In genomic region chr2:36359006-36359580, GRCh38 we compare ENCODE assay signal across 9 cellular contexts. TPM values are rescaled to one million over a fixed set of nuclear protein-coding genes. Genes with fewer than 3 reads are reported as not detected.
A peak's percentile ranks its signal among the peaks of the same experiment; 100 is the strongest.
DNase-seq lines count a peak whose midpoint lies in the region; ATAC-seq, FAIRE-seq and TF ChIP-seq lines count a peak whose summit lies in the region.
"Had no signal": no experiment of that assay in that cellular context is flagged by ENCODE, and none has a peak within 500 bp of the region (broad histone marks: within the 10 kb centered on the region; RNA-seq: fewer than 3 reads in every experiment).

No MANE protein-coding gene starts in this region.

- no peak for TF ChIP-seq EP300 in A549 (IDR thresholded peaks at IDR 0.05)

- H3K4me2 ChIP-seq in A549 = peak overlapping the region; percentile 90

- H3K9me3 Mint-ChIP-seq in activated naive CD8-positive, alpha-beta T cell treated with anti-CD3 and anti-CD28 coated beads, Interleukin-2, amount 50 U/mL, for 24 hours = no peaks in the 10 kb centered on the region

- H3K27ac ChIP-seq in A549 (peak overlapping the region; percentile 93 to 97), right lobe of liver (no peak overlapping the region)

- peaks cover 55% of the 10 kb centered on the region for H3K4me1 ChIP-seq in A549
- peaks cover 0 to 16% (median 4%) of the 10 kb centered on the region in 4 donors for H3K4me1 ChIP-seq in right lobe of liver

- DNase-seq in A549 (ENCODE audit: low read depth in 1 of 2, low spot score in 1 of 2) (no peak), right lobe of liver (no peak), NCI-H1092 treated with DMSO at 0.1 percent for 48 hours (lab: John Stamatoyannopoulos, UW) (no peak), NCI-H226 (no peak), HEK293T (ENCODE audit: extremely low spot score) (no peak)
- no peak for DNase-seq in activated naive CD8-positive, alpha-beta T cell treated with anti-CD3 and anti-CD28 coated beads, Interleukin-2, amount 50 U/mL, for 24 hours
- DNase-seq in stimulated activated CD4-positive, alpha-beta T cell treated with anti-CD3 and anti-CD28 coated beads, Interleukin-2, amount 100 ng/mL, for 24 hours = no peak
- DNase-seq: pancreas had no signal

- intact Hi-C loops in right lobe of liver (cut with DNase I) = loop anchor here in 1 of 2 donors (10.0 kb wide), 1 partner anchor 296 kb away; no protein-coding TSS in a partner anchor

- FAIRE-seq in A549 (lab: Jason Lieb, UNC) = no peak
- FAIRE-seq: pancreas had no signal

- WGBS in A549 (ENCODE audit: missing lambda C conversion rate) = 4% methylated on average over 6 of the region's 6 CpGs
- 12% methylated on average over 6 of the region's 6 CpGs for WGBS in right lobe of liver (ENCODE audit: insufficient coverage, low coverage, low lambda C conversion rate, missing lambda C conversion rate)

- CTCF ChIA-PET in A549 (lab: Yijun Ruan, JAX) (interaction anchor here (0.9 to 13.5 kb wide), 12 partner anchors 8 to 297 kb away, joined by 3 to 148 read pairs (median 6); no protein-coding TSS in a partner anchor), HEK293T (lab: Yijun Ruan, JAX) (interaction anchor here (1.6 kb wide), 1 partner anchor 12 kb away, joined by 3 read pairs; no protein-coding TSS in a partner anchor)

- ATAC-seq in A549 = no peak
- ATAC-seq in activated naive CD8-positive, alpha-beta T cell treated with anti-CD3 and anti-CD28 coated beads, Interleukin-2, amount 50 U/mL, for 24 hours = no peak
- no peak for ATAC-seq in right lobe of liver
- ATAC-seq: pancreas had no signal

- TF ChIP-seq POLR2A in A549 (IDR thresholded peaks at IDR 0.05; ENCODE audit: low read length) = no peak
- TF ChIP-seq POLR2A in right lobe of liver (IDR thresholded peaks at IDR 0.05) = no peak

- H3K27me3 ChIP-seq in right lobe of liver = peaks cover 0 to 7% of the 10 kb centered on the region in 2 donors
- H3K27me3 ChIP-seq: pancreas had no signal

- H3K27ac Mint-ChIP-seq in activated naive CD8-positive, alpha-beta T cell treated with anti-CD3 and anti-CD28 coated beads, Interleukin-2, amount 50 U/mL, for 24 hours = no peak overlapping the region

- peaks cover 32% of the 10 kb centered on the region for H3K4me1 Mint-ChIP-seq in activated naive CD8-positive, alpha-beta T cell treated with anti-CD3 and anti-CD28 coated beads, Interleukin-2, amount 50 U/mL, for 24 hours

- POLR2A ChIA-PET in A549 (lab: Yijun Ruan, JAX) = no interaction called here
- POLR2A ChIA-PET in HEK293T (lab: Yijun Ruan, JAX) = no interaction called here

- H3K36me3 ChIP-seq in right lobe of liver = no peaks in the 10 kb centered on the region
- H3K36me3 ChIP-seq: pancreas had no signal

- H3K9me3 ChIP-seq in A549 = no peaks in the 10 kb centered on the region
- no peaks in the 10 kb centered on the region for H3K9me3 ChIP-seq in right lobe of liver
- H3K9me3 ChIP-seq: pancreas had no signal

- H3K4me3 Mint-ChIP-seq in activated naive CD8-positive, alpha-beta T cell treated with anti-CD3 and anti-CD28 coated beads, Interleukin-2, amount 50 U/mL, for 24 hours = peak overlapping the region; percentile 95

- H3K4me3 ChIP-seq in A549 (peak overlapping the region; percentile 90), right lobe of liver (peak overlapping the region in 1 of 3 donors; percentile 9)

- peaks cover 37% of the 10 kb centered on the region for H3K27me3 Mint-ChIP-seq in activated naive CD8-positive, alpha-beta T cell treated with anti-CD3 and anti-CD28 coated beads, Interleukin-2, amount 50 U/mL, for 24 hours

- TF ChIP-seq CTCF in A549 (IDR thresholded peaks at IDR 0.05) (peak; percentile 50), GM12872 (IDR thresholded peaks at IDR 0.05; ENCODE audit: insufficient read depth, low read depth, low read length) (peak; percentile 26; the same call in 1 of the 3 replicates), right lobe of liver (IDR thresholded peaks at IDR 0.05) (peak in 3 of 4 donors; percentile 30 to 34 (median 32))

- TF ChIP-seq RAD21 in A549 (conservative IDR thresholded peaks at IDR 0.05 in 1 of 2, IDR thresholded peaks at IDR 0.05 in 1 of 2) = peak; percentile 41 to 45; a peak in 4 of 5 replicates

- peaks cover 2% of the 10 kb centered on the region for H3K36me3 Mint-ChIP-seq in activated naive CD8-positive, alpha-beta T cell treated with anti-CD3 and anti-CD28 coated beads, Interleukin-2, amount 50 U/mL, for 24 hours (ENCODE audit: low read depth)

TF ChIP-seq in A549, 52 proteins besides CTCF, POLR2A, EP300 and RAD21:
- TF ChIP-seq SMC3 (IDR thresholded peaks at IDR 0.05) = peak; percentile 38; the same call in 1 of the 3 replicates
- peak; percentile 67; the same call in 1 of the 2 replicates for TF ChIP-seq FOSB (CRISPR knock-in tag; IDR thresholded peaks at IDR 0.05)
- TF ChIP-seq JUN (IDR thresholded peaks at IDR 0.05) = no peak
TF ChIP-seq in A549: peak in this region for 2.

TF ChIP-seq in HEK293T, 16 proteins besides CTCF, POLR2A, EP300 and RAD21:
- no peak for TF ChIP-seq FOXK2 (IDR thresholded peaks at IDR 0.05)
- TF ChIP-seq LEF1 (IDR thresholded peaks at IDR 0.05; ENCODE audit: borderline replicate concordance) = no peak
- no peak for TF ChIP-seq ZNF384 (IDR thresholded peaks at IDR 0.05)
- TF ChIP-seq ELF4 (IDR thresholded peaks at IDR 0.05) = no peak
- TF ChIP-seq FOXA1 (IDR thresholded peaks at IDR 0.05) = no peak
- no peak for TF ChIP-seq TARDBP (IDR thresholded peaks at IDR 0.05)
- TF ChIP-seq CTBP1 (IDR thresholded peaks at IDR 0.05; ENCODE audit: borderline replicate concordance) = no peak
- no peak for TF ChIP-seq ARNT (IDR thresholded peaks at IDR 0.05)
- TF ChIP-seq SP1 (IDR thresholded peaks at IDR 0.05) = no peak
- no peak for TF ChIP-seq FOXM1 (IDR thresholded peaks at IDR 0.05; ENCODE audit: borderline replicate concordance)
- no peak for TF ChIP-seq NFRKB (IDR thresholded peaks at IDR 0.05)
- no peak for TF ChIP-seq PKNOX1 (IDR thresholded peaks at IDR 0.05)
- no peak for TF ChIP-seq BHLHE40 (IDR thresholded peaks at IDR 0.05; ENCODE audit: borderline replicate concordance)
- no peak for TF ChIP-seq SUZ12 (IDR thresholded peaks at IDR 0.05)
- TF ChIP-seq HDGF (IDR thresholded peaks at IDR 0.05; ENCODE audit: borderline replicate concordance) = no peak
- TF ChIP-seq L3MBTL2 (conservative IDR thresholded peaks at IDR 0.05) = no peak

RNA-seq across cellular contexts. Expression of gene CRIM1, which starts 3.5 kb away (rescaled TPM):
- polyA plus RNA-seq in A549 (2011; rRNA removed) (208 and 275 TPM in 2 replicates), A549 (2017; fragmentation: RNase III; extraction: RNeasy Plus Mini Kit Qiagen cat#74134 plus additional on column Dnase treatment) (127 to 135 TPM (median 130 TPM) in 3 replicates)
- polyA plus RNA-seq in A549 (2012; cell fraction: cytosol; rRNA removed) = 133 and 166 TPM in 2 replicates
- polyA plus RNA-seq in A549 (2012; cell fraction: nucleus; rRNA removed) = 215 and 283 TPM in 2 replicates
- 997 and 1,171 TPM in 2 replicates for polyA minus RNA-seq in A549 (2011; rRNA and poly(A)+ RNA removed)
- 10 to 100 TPM in 4 of 6 experiments, 1 to 10 TPM in 2; 4.2 to 30.5 (median 16.7) TPM for total RNA-seq in right lobe of liver

Comparison
In these comparisons a context has a peak if more than half of its experiments do, and no peak if none do; other contexts are left out.
1. H3K27ac ChIP-seq: peak in A549 (2 of 2); none in right lobe of liver (0 of 3).
2. Peak in every context shown above with its lines, with median percentiles within 50 percentile points of each other: CTCF ChIP-seq.